ENCODE assay signal across 8 cellular contexts in genomic region chr18:9103488-9103887, GRCh38. TPM values are rescaled to one million over a fixed set of nuclear protein-coding genes. Genes with fewer than 3 reads are reported as not detected.
DNase-seq lines count a peak whose midpoint lies in the region; ATAC-seq and TF ChIP-seq lines count a peak whose summit lies in the region.

No MANE protein-coding gene starts in this region.

- peak in 42 of 56 donors; percentile 9 to 63 (median 34) for TF ChIP-seq CTCF in dorsolateral prefrontal cortex (IDR thresholded peaks at IDR 0.05 in 54 of 56, conservative IDR thresholded peaks at IDR 0.05 in 2 of 56; ENCODE audit: low read depth in 1 of 56, partially characterized antibody in 56 of 56)

- no peaks in the 10 kb centered on the region for H3K27me3 Mint-ChIP-seq in naive thymus-derived CD4-positive, alpha-beta T cell

- peaks cover 48 to 69% (median 64%) of the 10 kb centered on the region in 7 donors for H3K4me1 Mint-ChIP-seq in naive thymus-derived CD4-positive, alpha-beta T cell

- peak; percentile 59 for DNase-seq in NCI-H146 treated with DMSO at 0.1 percent for 48 hours (lab: John Stamatoyannopoulos, UW; ENCODE audit: unreplicated experiment)
- no peak for DNase-seq in NCI-H146 (lab: John Stamatoyannopoulos, UW)
- DNase-seq in NT2/D1 (ENCODE audit: low read depth, low spot score): no peak
- DNase-seq in dorsolateral prefrontal cortex: no peak
- DNase-seq in naive thymus-derived CD4-positive, alpha-beta T cell: peak in 4 of 9 donors; percentile 31 to 47 (median 34)

- H3K9ac ChIP-seq in NT2/D1 (ENCODE audit: insufficient read length, low read depth): peak overlapping the region; percentile 93

- CTCF ChIA-PET in naive thymus-derived CD4-positive, alpha-beta T cell (lab: Charles Lee): interaction anchor here (0.7 to 3.7 kb wide), 15 partner anchors 11 to 414 kb away, joined by 3 to 27 read pairs (median 5); partner anchors contain the start of gene ANKRD12

- H3K36me3 ChIP-seq in NT2/D1 (ENCODE audit: insufficient read depth, insufficient read length, low read length): peaks cover 4% of the 10 kb centered on the region
- no peaks in the 10 kb centered on the region for H3K36me3 ChIP-seq in naive thymus-derived CD4-positive, alpha-beta T cell (ENCODE audit: control insufficient read depth in 2 of 3, insufficient read depth in 3 of 3, low read length in 3 of 3)

- no peaks in the 10 kb centered on the region for H3K4me1 ChIP-seq in NT2/D1 (ENCODE audit: insufficient read depth, insufficient read length)
- H3K4me1 ChIP-seq in naive thymus-derived CD4-positive, alpha-beta T cell (ENCODE audit: control insufficient read depth in 2 of 2, insufficient read depth in 2 of 2, low read length in 2 of 2): peaks cover 46 to 55% of the 10 kb centered on the region in 2 donors

- H3K27ac ChIP-seq in dorsolateral prefrontal cortex: peak overlapping the region; percentile 55 to 98 (median 95)
- peak overlapping the region; percentile 82 for H3K27ac ChIP-seq in naive thymus-derived CD4-positive, alpha-beta T cell (ENCODE audit: low read depth, low read length)

- intact Hi-C loops in dorsolateral prefrontal cortex (cut with DNase I): no loop called here
- intact Hi-C loops in naive thymus-derived CD4-positive, alpha-beta T cell (cut with micrococcal nuclease): loop anchor here (1.0 to 10.0 kb wide), 7 partner anchors 14 to 511 kb away; partner anchors contain the start of genes MTCL1 (in 1 of the 2), PPP4R1 (in 1 of the 2) and RAB12 (in 1 of the 2)

- ATAC-seq in naive thymus-derived CD4-positive, alpha-beta T cell: no peak
- ATAC-seq in HG02938 (IDR thresholded peaks at IDR 0.05; ENCODE audit: unreplicated experiment) (no peak), GM19328 (IDR thresholded peaks at IDR 0.05; ENCODE audit: unreplicated experiment) (no peak), HG03135 (IDR thresholded peaks at IDR 0.05; ENCODE audit: unreplicated experiment) (no peak)

- no peaks in the 10 kb centered on the region for H3K9me3 ChIP-seq in NT2/D1 (ENCODE audit: insufficient read depth, low read length)
- H3K9me3 ChIP-seq in naive thymus-derived CD4-positive, alpha-beta T cell (ENCODE audit: control insufficient read depth in 2 of 3, low read length in 3 of 3): no peaks in the 10 kb centered on the region

- POLR2A ChIA-PET in naive thymus-derived CD4-positive, alpha-beta T cell (lab: Charles Lee): interaction anchor here (0.8 to 8.5 kb wide), 16 partner anchors 10 to 810 kb away, joined by 3 to 228 read pairs (median 12); partner anchors contain the start of genes ANKRD12, TWSG1 and VAPA

- peak overlapping the region; percentile 79 to 98 (median 96) for H3K4me3 Mint-ChIP-seq in naive thymus-derived CD4-positive, alpha-beta T cell

- H3K36me3 Mint-ChIP-seq in naive thymus-derived CD4-positive, alpha-beta T cell: peaks cover 0 to 34% (median 5%) of the 10 kb centered on the region in 5 donors

- H3K9me3 Mint-ChIP-seq in naive thymus-derived CD4-positive, alpha-beta T cell: no peaks in the 10 kb centered on the region

- H3K27ac Mint-ChIP-seq in naive thymus-derived CD4-positive, alpha-beta T cell: peak overlapping the region; percentile 90 to 98 (median 95)

- H3K4me3 ChIP-seq in NT2/D1 (ENCODE audit: insufficient read length, low read depth): peak overlapping the region; percentile 78
- H3K4me3 ChIP-seq in dorsolateral prefrontal cortex: peak overlapping the region; percentile 58 to 98 (median 82)
- peak overlapping the region; percentile 81 for H3K4me3 ChIP-seq in naive thymus-derived CD4-positive, alpha-beta T cell (ENCODE audit: low read length)

- no peaks in the 10 kb centered on the region for H3K27me3 ChIP-seq in NT2/D1 (ENCODE audit: insufficient read depth, insufficient read length)
- H3K27me3 ChIP-seq in dorsolateral prefrontal cortex: no peaks in the 10 kb centered on the region
- H3K27me3 ChIP-seq in naive thymus-derived CD4-positive, alpha-beta T cell (ENCODE audit: control insufficient read depth in 2 of 2, insufficient read depth in 2 of 2, low read length in 2 of 2): no peaks in the 10 kb centered on the region

RNA-seq across cellular contexts. Expression of gene NDUFV2, which starts 1.0 kb away (rescaled TPM):
- 100 to 1,000 TPM in 108 of 120 experiments, 10 to 100 TPM in 12; 75.7 to 174 (median 133) TPM for total RNA-seq in dorsolateral prefrontal cortex
- 100 to 1,000 TPM; 127 to 198 (median 171) TPM for total RNA-seq in naive thymus-derived CD4-positive, alpha-beta T cell
- polyA plus RNA-seq in naive thymus-derived CD4-positive, alpha-beta T cell: 100 to 1,000 TPM; 140 to 190 TPM

RNA-seq across cellular contexts. Expression of gene ANKRD12, which starts 33.1 kb away (rescaled TPM):
- total RNA-seq in dorsolateral prefrontal cortex: 100 to 1,000 TPM; 136 to 273 (median 172) TPM
- 100 to 1,000 TPM in 4 of 5 experiments, 10 to 100 TPM in 1; 98.9 to 274 (median 204) TPM for total RNA-seq in naive thymus-derived CD4-positive, alpha-beta T cell
- 10 to 100 TPM; 48.7 to 90.0 TPM for polyA plus RNA-seq in naive thymus-derived CD4-positive, alpha-beta T cell

Comparison
In these comparisons a context has a peak if more than half of its experiments do, and no peak if none do; other contexts are left out.
1. intact Hi-C loops: an anchor here in naive thymus-derived CD4-positive, alpha-beta T cell (1.0 to 10.0 kb wide); none called in dorsolateral prefrontal cortex.